1 cellular context compared by ENCODE assay signal in the genomic region with DNA sequence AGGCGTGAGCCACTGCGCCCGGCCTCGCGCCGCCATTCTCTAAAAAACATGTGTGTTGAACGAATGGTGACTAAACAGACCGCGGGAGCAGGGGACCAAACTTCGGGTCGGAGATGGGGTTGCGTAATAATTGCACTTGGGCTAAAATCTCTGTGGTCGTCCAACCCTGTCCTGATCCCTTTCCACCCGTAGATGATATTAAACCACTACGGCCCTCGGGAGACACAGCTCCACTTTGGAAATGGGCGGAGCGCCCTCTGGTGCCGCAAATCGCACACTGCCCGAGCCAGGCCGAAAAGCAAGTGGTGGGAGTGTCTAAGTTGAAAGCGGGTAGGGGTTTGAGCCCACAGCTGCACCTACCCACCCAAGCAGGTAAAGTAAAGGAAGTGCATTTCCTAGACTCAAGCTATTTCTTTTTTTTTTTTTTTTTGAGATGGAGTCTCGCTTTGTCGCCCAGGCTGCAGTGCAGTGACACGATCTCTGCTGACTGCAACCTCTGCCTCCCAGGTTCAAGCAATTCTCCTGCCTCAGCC.
TF ChIP-seq lines count a peak whose summit lies in the region.

No MANE protein-coding gene starts in this region.

TF ChIP-seq in HepG2, 621 proteins besides CTCF, POLR2A, EP300 and RAD21 (continued from another document and continues in another):
- no peak for TF ChIP-seq ZNF879 (CRISPR knock-in tag; IDR thresholded peaks at IDR 0.05)
- TF ChIP-seq ATM (IDR thresholded peaks at IDR 0.05; ENCODE audit: borderline replicate concordance), result no peak
- TF ChIP-seq HDAC1 (CRISPR knock-in tag; IDR thresholded peaks at IDR 0.05), result no peak
- TF ChIP-seq ZFP41 (CRISPR knock-in tag; IDR thresholded peaks at IDR 0.05; ENCODE audit: borderline replicate concordance), result no peak
- TF ChIP-seq, protein P1, sequence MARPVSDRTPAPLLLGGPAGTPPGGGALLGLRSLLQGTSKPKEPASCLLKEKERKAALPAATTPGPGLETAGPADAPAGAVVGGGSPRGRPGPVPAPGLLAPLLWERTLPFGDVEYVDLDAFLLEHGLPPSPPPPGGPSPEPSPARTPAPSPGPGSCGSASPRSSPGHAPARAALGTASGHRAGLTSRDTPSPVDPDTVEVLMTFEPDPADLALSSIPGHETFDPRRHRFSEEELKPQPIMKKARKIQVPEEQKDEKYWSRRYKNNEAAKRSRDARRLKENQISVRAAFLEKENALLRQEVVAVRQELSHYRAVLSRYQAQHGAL (CRISPR knock-in tag; IDR thresholded peaks at IDR 0.05; ENCODE audit: not compliant biosample characterization), result no peak
- TF ChIP-seq NFIC (IDR thresholded peaks at IDR 0.05; ENCODE audit: low read length), result no peak
- no peak for TF ChIP-seq ZFP36 (IDR thresholded peaks at IDR 0.05; ENCODE audit: borderline replicate concordance, low read depth, low read length, partially characterized antibody)
- TF ChIP-seq LCORL (IDR thresholded peaks at IDR 0.05), result no peak
- TF ChIP-seq LCORL (CRISPR knock-in tag; IDR thresholded peaks at IDR 0.05), result peak; percentile 69; the same call in 1 of the 2 replicates
- TF ChIP-seq ZNF777 (CRISPR knock-in tag; IDR thresholded peaks at IDR 0.05), result no peak
- TF ChIP-seq, protein P2, sequence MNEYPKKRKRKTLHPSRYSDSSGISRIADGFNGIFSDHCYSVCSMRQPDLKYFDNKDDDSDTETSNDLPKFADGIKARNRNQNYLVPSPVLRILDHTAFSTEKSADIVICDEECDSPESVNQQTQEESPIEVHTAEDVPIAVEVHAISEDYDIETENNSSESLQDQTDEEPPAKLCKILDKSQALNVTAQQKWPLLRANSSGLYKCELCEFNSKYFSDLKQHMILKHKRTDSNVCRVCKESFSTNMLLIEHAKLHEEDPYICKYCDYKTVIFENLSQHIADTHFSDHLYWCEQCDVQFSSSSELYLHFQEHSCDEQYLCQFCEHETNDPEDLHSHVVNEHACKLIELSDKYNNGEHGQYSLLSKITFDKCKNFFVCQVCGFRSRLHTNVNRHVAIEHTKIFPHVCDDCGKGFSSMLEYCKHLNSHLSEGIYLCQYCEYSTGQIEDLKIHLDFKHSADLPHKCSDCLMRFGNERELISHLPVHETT (CRISPR knock-in tag; conservative IDR thresholded peaks at IDR 0.05), result no peak
- no peak for TF ChIP-seq ZNF230 (CRISPR knock-in tag; IDR thresholded peaks at IDR 0.05)
- peak; percentile 45; the same call in 1 of the 2 replicates for TF ChIP-seq TARDBP (CRISPR knock-in tag; IDR thresholded peaks at IDR 0.05)
- TF ChIP-seq U2AF2 (IDR thresholded peaks at IDR 0.05; ENCODE audit: low read depth, low read length), result no peak
- TF ChIP-seq, protein P3, sequence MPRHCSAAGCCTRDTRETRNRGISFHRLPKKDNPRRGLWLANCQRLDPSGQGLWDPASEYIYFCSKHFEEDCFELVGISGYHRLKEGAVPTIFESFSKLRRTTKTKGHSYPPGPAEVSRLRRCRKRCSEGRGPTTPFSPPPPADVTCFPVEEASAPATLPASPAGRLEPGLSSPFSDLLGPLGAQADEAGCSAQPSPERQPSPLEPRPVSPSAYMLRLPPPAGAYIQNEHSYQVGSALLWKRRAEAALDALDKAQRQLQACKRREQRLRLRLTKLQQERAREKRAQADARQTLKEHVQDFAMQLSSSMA (CRISPR knock-in tag; IDR thresholded peaks at IDR 0.05), result peak; percentile 65; the same call in 1 of the 2 replicates
- peak; percentile 37; the same call in 1 of the 2 replicates for TF ChIP-seq ZNF274 (CRISPR knock-in tag; IDR thresholded peaks at IDR 0.05)
- TF ChIP-seq, protein P4, sequence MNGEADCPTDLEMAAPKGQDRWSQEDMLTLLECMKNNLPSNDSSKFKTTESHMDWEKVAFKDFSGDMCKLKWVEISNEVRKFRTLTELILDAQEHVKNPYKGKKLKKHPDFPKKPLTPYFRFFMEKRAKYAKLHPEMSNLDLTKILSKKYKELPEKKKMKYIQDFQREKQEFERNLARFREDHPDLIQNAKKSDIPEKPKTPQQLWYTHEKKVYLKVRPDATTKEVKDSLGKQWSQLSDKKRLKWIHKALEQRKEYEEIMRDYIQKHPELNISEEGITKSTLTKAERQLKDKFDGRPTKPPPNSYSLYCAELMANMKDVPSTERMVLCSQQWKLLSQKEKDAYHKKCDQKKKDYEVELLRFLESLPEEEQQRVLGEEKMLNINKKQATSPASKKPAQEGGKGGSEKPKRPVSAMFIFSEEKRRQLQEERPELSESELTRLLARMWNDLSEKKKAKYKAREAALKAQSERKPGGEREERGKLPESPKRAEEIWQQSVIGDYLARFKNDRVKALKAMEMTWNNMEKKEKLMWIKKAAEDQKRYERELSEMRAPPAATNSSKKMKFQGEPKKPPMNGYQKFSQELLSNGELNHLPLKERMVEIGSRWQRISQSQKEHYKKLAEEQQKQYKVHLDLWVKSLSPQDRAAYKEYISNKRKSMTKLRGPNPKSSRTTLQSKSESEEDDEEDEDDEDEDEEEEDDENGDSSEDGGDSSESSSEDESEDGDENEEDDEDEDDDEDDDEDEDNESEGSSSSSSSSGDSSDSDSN (CRISPR knock-in tag; IDR thresholded peaks at IDR 0.05), result no peak
- TF ChIP-seq ZBTB7A (CRISPR knock-in tag; IDR thresholded peaks at IDR 0.05), result 0 out of 2 replicates have a peak, but pooled peaks have one; percentile 35
- TF ChIP-seq, protein P5, sequence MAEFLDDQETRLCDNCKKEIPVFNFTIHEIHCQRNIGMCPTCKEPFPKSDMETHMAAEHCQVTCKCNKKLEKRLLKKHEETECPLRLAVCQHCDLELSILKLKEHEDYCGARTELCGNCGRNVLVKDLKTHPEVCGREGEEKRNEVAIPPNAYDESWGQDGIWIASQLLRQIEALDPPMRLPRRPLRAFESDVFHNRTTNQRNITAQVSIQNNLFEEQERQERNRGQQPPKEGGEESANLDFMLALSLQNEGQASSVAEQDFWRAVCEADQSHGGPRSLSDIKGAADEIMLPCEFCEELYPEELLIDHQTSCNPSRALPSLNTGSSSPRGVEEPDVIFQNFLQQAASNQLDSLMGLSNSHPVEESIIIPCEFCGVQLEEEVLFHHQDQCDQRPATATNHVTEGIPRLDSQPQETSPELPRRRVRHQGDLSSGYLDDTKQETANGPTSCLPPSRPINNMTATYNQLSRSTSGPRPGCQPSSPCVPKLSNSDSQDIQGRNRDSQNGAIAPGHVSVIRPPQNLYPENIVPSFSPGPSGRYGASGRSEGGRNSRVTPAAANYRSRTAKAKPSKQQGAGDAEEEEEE (CRISPR knock-in tag; IDR thresholded peaks at IDR 0.05; ENCODE audit: borderline replicate concordance), result no peak
- no peak for TF ChIP-seq TCF7 (IDR thresholded peaks at IDR 0.05; ENCODE audit: low read depth)
- no peak for TF ChIP-seq ZNF773 (CRISPR knock-in tag; IDR thresholded peaks at IDR 0.05; ENCODE audit: borderline replicate concordance)
- TF ChIP-seq ZMYM4 (CRISPR knock-in tag; IDR thresholded peaks at IDR 0.05), result peak; percentile 29; the same call in 1 of the 2 replicates
- no peak for TF ChIP-seq PRPF4 (IDR thresholded peaks at IDR 0.05; ENCODE audit: low read depth, low read length, poor library complexity, severe bottlenecking)
- TF ChIP-seq ZNF335 (CRISPR knock-in tag; IDR thresholded peaks at IDR 0.05), result 0 out of 2 replicates have a peak, but pooled peaks have one; percentile 8
- TF ChIP-seq, protein P6, sequence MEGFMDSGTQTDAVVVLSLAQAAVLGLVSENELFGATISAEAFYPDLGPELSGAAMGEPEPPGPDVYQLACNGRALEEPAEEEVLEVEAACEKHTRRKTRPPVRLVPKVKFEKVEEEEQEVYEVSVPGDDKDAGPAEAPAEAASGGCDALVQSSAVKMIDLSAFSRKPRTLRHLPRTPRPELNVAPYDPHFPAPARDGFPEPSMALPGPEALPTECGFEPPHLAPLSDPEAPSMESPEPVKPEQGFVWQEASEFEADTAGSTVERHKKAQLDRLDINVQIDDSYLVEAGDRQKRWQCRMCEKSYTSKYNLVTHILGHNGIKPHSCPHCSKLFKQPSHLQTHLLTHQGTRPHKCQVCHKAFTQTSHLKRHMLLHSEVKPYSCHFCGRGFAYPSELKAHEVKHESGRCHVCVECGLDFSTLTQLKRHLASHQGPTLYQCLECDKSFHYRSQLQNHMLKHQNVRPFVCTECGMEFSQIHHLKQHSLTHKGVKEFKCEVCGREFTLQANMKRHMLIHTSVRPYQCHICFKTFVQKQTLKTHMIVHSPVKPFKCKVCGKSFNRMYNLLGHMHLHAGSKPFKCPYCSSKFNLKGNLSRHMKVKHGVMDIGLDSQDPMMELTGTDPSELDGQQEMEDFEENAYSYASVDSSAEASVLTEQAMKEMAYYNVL (CRISPR knock-in tag; IDR thresholded peaks at IDR 0.05; ENCODE audit: borderline replicate concordance), result 0 out of 2 replicates have a peak, but pooled peaks have one; percentile 40
- no peak for TF ChIP-seq ZNF263 (CRISPR knock-in tag; IDR thresholded peaks at IDR 0.05)
- TF ChIP-seq ZNF235 (CRISPR knock-in tag; IDR thresholded peaks at IDR 0.05; ENCODE audit: borderline replicate concordance), result no peak
- TF ChIP-seq DR1 (CRISPR knock-in tag; IDR thresholded peaks at IDR 0.05), result no peak
- peak; percentile 79; the same call in 1 of the 2 replicates for TF ChIP-seq FOXC1 (CRISPR knock-in tag; IDR thresholded peaks at IDR 0.05; ENCODE audit: borderline replicate concordance)
- TF ChIP-seq, protein P7, sequence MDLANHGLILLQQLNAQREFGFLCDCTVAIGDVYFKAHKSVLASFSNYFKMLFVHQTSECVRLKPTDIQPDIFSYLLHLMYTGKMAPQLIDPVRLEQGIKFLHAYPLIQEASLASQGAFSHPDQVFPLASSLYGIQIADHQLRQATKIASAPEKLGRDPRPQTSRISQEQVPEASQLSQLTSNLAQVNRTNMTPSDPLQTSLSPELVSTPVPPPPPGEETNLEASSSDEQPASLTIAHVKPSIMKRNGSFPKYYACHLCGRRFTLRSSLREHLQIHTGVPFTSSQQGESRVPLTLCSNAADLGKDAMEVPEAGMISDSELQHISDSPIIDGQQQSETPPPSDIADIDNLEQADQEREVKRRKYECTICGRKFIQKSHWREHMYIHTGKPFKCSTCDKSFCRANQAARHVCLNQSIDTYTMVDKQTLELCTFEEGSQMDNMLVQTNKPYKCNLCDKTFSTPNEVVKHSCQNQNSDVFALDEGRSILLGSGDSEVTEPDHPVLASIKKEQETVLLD (CRISPR knock-in tag; IDR thresholded peaks at IDR 0.05; ENCODE audit: low read depth), result no peak
- TF ChIP-seq, protein P8, sequence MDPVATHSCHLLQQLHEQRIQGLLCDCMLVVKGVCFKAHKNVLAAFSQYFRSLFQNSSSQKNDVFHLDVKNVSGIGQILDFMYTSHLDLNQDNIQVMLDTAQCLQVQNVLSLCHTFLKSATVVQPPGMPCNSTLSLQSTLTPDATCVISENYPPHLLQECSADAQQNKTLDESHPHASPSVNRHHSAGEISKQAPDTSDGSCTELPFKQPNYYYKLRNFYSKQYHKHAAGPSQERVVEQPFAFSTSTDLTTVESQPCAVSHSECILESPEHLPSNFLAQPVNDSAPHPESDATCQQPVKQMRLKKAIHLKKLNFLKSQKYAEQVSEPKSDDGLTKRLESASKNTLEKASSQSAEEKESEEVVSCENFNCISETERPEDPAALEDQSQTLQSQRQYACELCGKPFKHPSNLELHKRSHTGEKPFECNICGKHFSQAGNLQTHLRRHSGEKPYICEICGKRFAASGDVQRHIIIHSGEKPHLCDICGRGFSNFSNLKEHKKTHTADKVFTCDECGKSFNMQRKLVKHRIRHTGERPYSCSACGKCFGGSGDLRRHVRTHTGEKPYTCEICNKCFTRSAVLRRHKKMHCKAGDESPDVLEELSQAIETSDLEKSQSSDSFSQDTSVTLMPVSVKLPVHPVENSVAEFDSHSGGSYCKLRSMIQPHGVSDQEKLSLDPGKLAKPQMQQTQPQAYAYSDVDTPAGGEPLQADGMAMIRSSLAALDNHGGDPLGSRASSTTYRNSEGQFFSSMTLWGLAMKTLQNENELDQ (CRISPR knock-in tag; IDR thresholded peaks at IDR 0.05; ENCODE audit: borderline replicate concordance), result no peak
- TF ChIP-seq, protein P9, sequence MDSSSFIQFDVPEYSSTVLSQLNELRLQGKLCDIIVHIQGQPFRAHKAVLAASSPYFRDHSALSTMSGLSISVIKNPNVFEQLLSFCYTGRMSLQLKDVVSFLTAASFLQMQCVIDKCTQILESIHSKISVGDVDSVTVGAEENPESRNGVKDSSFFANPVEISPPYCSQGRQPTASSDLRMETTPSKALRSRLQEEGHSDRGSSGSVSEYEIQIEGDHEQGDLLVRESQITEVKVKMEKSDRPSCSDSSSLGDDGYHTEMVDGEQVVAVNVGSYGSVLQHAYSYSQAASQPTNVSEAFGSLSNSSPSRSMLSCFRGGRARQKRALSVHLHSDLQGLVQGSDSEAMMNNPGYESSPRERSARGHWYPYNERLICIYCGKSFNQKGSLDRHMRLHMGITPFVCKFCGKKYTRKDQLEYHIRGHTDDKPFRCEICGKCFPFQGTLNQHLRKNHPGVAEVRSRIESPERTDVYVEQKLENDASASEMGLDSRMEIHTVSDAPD (CRISPR knock-in tag; IDR thresholded peaks at IDR 0.05), result no peak
- TF ChIP-seq, protein P10, sequence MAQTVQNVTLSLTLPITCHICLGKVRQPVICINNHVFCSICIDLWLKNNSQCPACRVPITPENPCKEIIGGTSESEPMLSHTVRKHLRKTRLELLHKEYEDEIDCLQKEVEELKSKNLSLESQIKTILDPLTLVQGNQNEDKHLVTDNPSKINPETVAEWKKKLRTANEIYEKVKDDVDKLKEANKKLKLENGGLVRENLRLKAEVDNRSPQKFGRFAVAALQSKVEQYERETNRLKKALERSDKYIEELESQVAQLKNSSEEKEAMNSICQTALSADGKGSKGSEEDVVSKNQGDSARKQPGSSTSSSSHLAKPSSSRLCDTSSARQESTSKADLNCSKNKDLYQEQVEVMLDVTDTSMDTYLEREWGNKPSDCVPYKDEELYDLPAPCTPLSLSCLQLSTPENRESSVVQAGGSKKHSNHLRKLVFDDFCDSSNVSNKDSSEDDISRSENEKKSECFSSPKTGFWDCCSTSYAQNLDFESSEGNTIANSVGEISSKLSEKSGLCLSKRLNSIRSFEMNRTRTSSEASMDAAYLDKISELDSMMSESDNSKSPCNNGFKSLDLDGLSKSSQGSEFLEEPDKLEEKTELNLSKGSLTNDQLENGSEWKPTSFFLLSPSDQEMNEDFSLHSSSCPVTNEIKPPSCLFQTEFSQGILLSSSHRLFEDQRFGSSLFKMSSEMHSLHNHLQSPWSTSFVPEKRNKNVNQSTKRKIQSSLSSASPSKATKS (CRISPR knock-in tag; IDR thresholded peaks at IDR 0.05), result no peak
- peak; percentile 53; the same call in 1 of the 2 replicates for TF ChIP-seq SMAD3 (CRISPR knock-in tag; IDR thresholded peaks at IDR 0.05)
- TF ChIP-seq ETV5 (CRISPR knock-in tag; IDR thresholded peaks at IDR 0.05; ENCODE audit: borderline replicate concordance), result no peak
- TF ChIP-seq, protein P11, sequence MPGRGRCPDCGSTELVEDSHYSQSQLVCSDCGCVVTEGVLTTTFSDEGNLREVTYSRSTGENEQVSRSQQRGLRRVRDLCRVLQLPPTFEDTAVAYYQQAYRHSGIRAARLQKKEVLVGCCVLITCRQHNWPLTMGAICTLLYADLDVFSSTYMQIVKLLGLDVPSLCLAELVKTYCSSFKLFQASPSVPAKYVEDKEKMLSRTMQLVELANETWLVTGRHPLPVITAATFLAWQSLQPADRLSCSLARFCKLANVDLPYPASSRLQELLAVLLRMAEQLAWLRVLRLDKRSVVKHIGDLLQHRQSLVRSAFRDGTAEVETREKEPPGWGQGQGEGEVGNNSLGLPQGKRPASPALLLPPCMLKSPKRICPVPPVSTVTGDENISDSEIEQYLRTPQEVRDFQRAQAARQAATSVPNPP (CRISPR knock-in tag; IDR thresholded peaks at IDR 0.05), result no peak
- TF ChIP-seq REPIN1 (CRISPR knock-in tag; IDR thresholded peaks at IDR 0.05; ENCODE audit: borderline replicate concordance, low read depth), result peak; percentile 49; the same call in 1 of the 2 replicates
- no peak for TF ChIP-seq ZZZ3 (CRISPR knock-in tag; IDR thresholded peaks at IDR 0.05; ENCODE audit: borderline replicate concordance)
- TF ChIP-seq ZNF883 (CRISPR knock-in tag; IDR thresholded peaks at IDR 0.05; ENCODE audit: not compliant biosample characterization), result no peak
- peak; percentile 91 for TF ChIP-seq SMC3 (IDR thresholded peaks at IDR 0.05; ENCODE audit: low read length)
